Comparison of ENCODE assay signal across 10 cellular contexts in the genomic region with DNA sequence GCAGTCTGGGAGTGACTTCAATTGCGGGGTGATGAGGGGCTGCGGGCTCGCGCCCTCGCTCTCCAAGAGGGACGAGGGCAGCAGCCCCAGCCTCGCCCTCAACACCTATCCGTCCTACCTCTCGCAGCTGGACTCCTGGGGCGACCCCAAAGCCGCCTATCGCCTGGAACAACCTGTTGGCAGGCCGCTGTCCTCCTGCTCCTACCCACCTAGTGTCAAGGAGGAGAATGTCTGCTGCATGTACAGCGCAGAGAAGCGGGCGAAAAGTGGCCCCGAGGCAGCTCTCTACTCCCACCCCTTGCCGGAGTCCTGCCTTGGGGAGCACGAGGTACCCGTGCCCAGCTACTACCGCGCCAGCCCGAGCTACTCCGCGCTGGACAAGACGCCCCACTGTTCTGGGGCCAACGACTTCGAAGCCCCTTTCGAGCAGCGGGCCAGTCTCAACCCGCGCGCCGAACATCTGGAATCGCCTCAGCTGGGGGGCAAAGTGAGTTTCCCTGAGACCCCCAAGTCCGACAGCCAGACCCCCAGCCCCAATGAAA. TPM values are rescaled to one million over a fixed set of nuclear protein-coding genes. Genes with fewer than 3 reads are reported as not detected.
A peak's percentile ranks its signal among the peaks of the same experiment; 100 is the strongest.
DNase-seq lines count a peak whose midpoint lies in the region; ATAC-seq, FAIRE-seq and TF ChIP-seq lines count a peak whose summit lies in the region.
"Had no signal": no experiment of that assay in that cellular context is flagged by ENCODE, and none has a peak within 500 bp of the region (broad histone marks: within the 10 kb centered on the region; RNA-seq: fewer than 3 reads in every experiment).

No MANE protein-coding gene starts in this region.

- H3K36me3 Mint-ChIP-seq in astrocyte (ENCODE audit: low read depth, unreplicated experiment), result no peaks in the 10 kb centered on the region
- peaks cover 5% of the 10 kb centered on the region for H3K36me3 Mint-ChIP-seq in natural killer cell

- H3K4me2 ChIP-seq in astrocyte (ENCODE audit: low read length) (peak overlapping the region; percentile 41), mesendoderm (ENCODE audit: low read length) (no peak overlapping the region)

- peaks cover 27% of the 10 kb centered on the region for H3K9me3 Mint-ChIP-seq in astrocyte (ENCODE audit: unreplicated experiment)
- no peaks in the 10 kb centered on the region for H3K9me3 Mint-ChIP-seq in natural killer cell

- H3K56ac ChIP-seq in mesendoderm (ENCODE audit: low read length), result no peak overlapping the region

- no peak overlapping the region for H3K27ac ChIP-seq in astrocyte (ENCODE audit: low read depth, low read length)
- H3K27ac ChIP-seq in mesendoderm (ENCODE audit: low read depth, low read length), result no peak overlapping the region

- ATAC-seq in natural killer cell (no peak), HG02759 (IDR thresholded peaks at IDR 0.05; ENCODE audit: unreplicated experiment) (no peak)

- FAIRE-seq in astrocyte (lab: Jason Lieb, UNC), result no peak

- no peak overlapping the region for H2BK15ac ChIP-seq in mesendoderm (replicated peaks; ENCODE audit: low read depth)

- H3K4me1 Mint-ChIP-seq in astrocyte (ENCODE audit: low read depth, unreplicated experiment) (no peaks in the 10 kb centered on the region), natural killer cell (peaks cover 28 to 46% of the 10 kb centered on the region in 2 donors)

- H3K79me1 ChIP-seq in mesendoderm (ENCODE audit: low read length), result no peaks in the 10 kb centered on the region

- H4K8ac ChIP-seq in mesendoderm (ENCODE audit: low read depth, low read length), result no peak overlapping the region

- peak overlapping the region; percentile 98 for H3K4me3 ChIP-seq in AG10803 (ENCODE audit: low read length)
- H3K4me3 ChIP-seq in HFF-Myc (replicated peaks; ENCODE audit: low read depth, low read length), result peak overlapping the region; percentile 51
- no peak overlapping the region for H3K4me3 ChIP-seq in astrocyte (ENCODE audit: insufficient read depth, low read depth, low read length)
- no peak overlapping the region for H3K4me3 ChIP-seq in mesendoderm (ENCODE audit: low read length)

- H2BK120ac ChIP-seq in mesendoderm (ENCODE audit: low read depth, low read length), result no peak overlapping the region

- TF ChIP-seq CTCF in AG10803 (conservative IDR thresholded peaks at IDR 0.05; ENCODE audit: low read length) (peak; percentile 16), HFF-Myc (IDR thresholded peaks at IDR 0.05; ENCODE audit: low read depth, low read length, missing control alignments) (no peak), astrocyte (IDR thresholded peaks at IDR 0.05; ENCODE audit: insufficient read depth, low read depth, low read length) (no peak), natural killer cell (IDR thresholded peaks at IDR 0.05) (no peak)

- H3K36me3 ChIP-seq in astrocyte (ENCODE audit: insufficient read depth, low read length) (no peaks in the 10 kb centered on the region), mesendoderm (ENCODE audit: control insufficient read depth, insufficient read depth, low read length) (no peaks in the 10 kb centered on the region)

- H3K27ac Mint-ChIP-seq in astrocyte (ENCODE audit: unreplicated experiment) (no peak overlapping the region), natural killer cell (peak overlapping the region; percentile 63 to 72)

- DNase-seq in AG10803 (ENCODE audit: low read depth) (no peak), HFF-Myc (ENCODE audit: extremely low read depth, low read depth) (no peak), astrocyte (ENCODE audit: low read depth) (no peak), natural killer cell (no peak), islet precursor cell (no peak), mesendoderm (no peak)
- DNase-seq in activated CD4-positive, CD25-positive, alpha-beta regulatory T cell treated with anti-CD3 and anti-CD28 coated beads, Interleukin-2, amount 50 U/mL, for 72 hours, result no peak

- H4K20me1 ChIP-seq in astrocyte (ENCODE audit: insufficient read depth, low read length), result no peaks in the 10 kb centered on the region

- no peaks in the 10 kb centered on the region for H3K79me2 ChIP-seq in astrocyte (ENCODE audit: insufficient read depth, low read length)
- H3K79me2 ChIP-seq in mesendoderm (ENCODE audit: control insufficient read depth, insufficient read depth, low read length), result no peaks in the 10 kb centered on the region

- no peak overlapping the region for H3K4ac ChIP-seq in mesendoderm (ENCODE audit: low read depth, low read length)

- intact Hi-C loops in natural killer cell (cut with micrococcal nuclease), result loop anchor here (10.0 kb wide), 1 partner anchor 191 kb away; no protein-coding TSS in a partner anchor

- H3K4me1 ChIP-seq in astrocyte (ENCODE audit: insufficient read depth, low read length) (no peaks in the 10 kb centered on the region), mesendoderm (ENCODE audit: control insufficient read depth, low read depth, low read length) (no peaks in the 10 kb centered on the region)

- no peak overlapping the region for H2BK5ac ChIP-seq in mesendoderm (ENCODE audit: low read length)

- no peak overlapping the region for H2AK5ac ChIP-seq in mesendoderm (ENCODE audit: low read length)

- no peak overlapping the region for H4K5ac ChIP-seq in mesendoderm (ENCODE audit: low read length)

- H3K27me3 Mint-ChIP-seq in astrocyte (ENCODE audit: low read depth, unreplicated experiment) (peaks cover 85% of the 10 kb centered on the region), natural killer cell (ENCODE audit: low read depth in 2 of 2) (peaks cover 88 to 89% of the 10 kb centered on the region in 2 donors)

- WGBS in mesendoderm (ENCODE audit: extremely low coverage, insufficient coverage, low lambda C conversion rate), result no CpG with 5 or more reads among the region's 36 CpGs

- H3K23ac ChIP-seq in mesendoderm (ENCODE audit: low read length), result no peak overlapping the region

- H3K27me3 ChIP-seq in astrocyte (ENCODE audit: insufficient read depth, low read length) (peaks cover 93% of the 10 kb centered on the region), mesendoderm (ENCODE audit: insufficient read depth, low read length, poor library complexity) (peaks cover 90% of the 10 kb centered on the region)

- no peak overlapping the region for H2AFZ ChIP-seq in astrocyte (ENCODE audit: low read depth, low read length)

- H3K4me3 Mint-ChIP-seq in astrocyte (ENCODE audit: unreplicated experiment) (no peak overlapping the region), natural killer cell (peak overlapping the region; percentile 67)

- no peak overlapping the region for H3K18ac ChIP-seq in mesendoderm (ENCODE audit: low read length)

- H3K9ac ChIP-seq in astrocyte (ENCODE audit: low read length) (no peak overlapping the region), mesendoderm (ENCODE audit: low read length) (no peak overlapping the region)

- H3K9me3 ChIP-seq in astrocyte (ENCODE audit: insufficient read depth, low read depth, low read length), result no peaks in the 10 kb centered on the region

RNA-seq across cellular contexts. Expression of a gene that starts 0.5 kb away (rescaled TPM):
- total RNA-seq in astrocyte (not detected in 2 replicates), natural killer cell (not detected)
- not detected for polyA plus RNA-seq in mesendoderm (2013, experiment 1 of 2)
- not detected for polyA plus RNA-seq in mesendoderm (2013, experiment 2 of 2)
- total RNA-seq: left colon had no signal

RNA-seq across cellular contexts. Expression of a gene that starts 10.7 kb away (rescaled TPM):
- total RNA-seq in astrocyte, result not detected in 2 replicates
- total RNA-seq in natural killer cell, result not detected
- polyA plus RNA-seq in mesendoderm (2013, experiment 1 of 2), result not detected
- not detected for polyA plus RNA-seq in mesendoderm (2013, experiment 2 of 2)
- total RNA-seq: left colon had no signal
- polyA plus RNA-seq: adipose tissue had no signal

RNA-seq across cellular contexts. Expression of a gene that starts 12.5 kb away (rescaled TPM):
- total RNA-seq in astrocyte (not detected in 2 replicates), natural killer cell (not detected)
- polyA plus RNA-seq in mesendoderm (2013, experiment 1 of 2), result not detected
- not detected for polyA plus RNA-seq in mesendoderm (2013, experiment 2 of 2)
- total RNA-seq: left colon had no signal
- polyA plus RNA-seq: adipose tissue had no signal

RNA-seq across cellular contexts. Expression of a gene that starts 14.5 kb away (rescaled TPM):
- total RNA-seq in astrocyte (not detected in 2 replicates), natural killer cell (not detected)
- not detected for polyA plus RNA-seq in mesendoderm (2013, experiment 1 of 2)
- not detected for polyA plus RNA-seq in mesendoderm (2013, experiment 2 of 2)
- total RNA-seq: left colon had no signal

RNA-seq across cellular contexts. Expression of a gene that starts 23.4 kb away (rescaled TPM):
- total RNA-seq in astrocyte, result not detected in 2 replicates
- not detected for total RNA-seq in natural killer cell
- not detected for polyA plus RNA-seq in mesendoderm (2013, experiment 1 of 2)
- polyA plus RNA-seq in mesendoderm (2013, experiment 2 of 2), result not detected
- total RNA-seq: left colon had no signal

Comparison
In these comparisons a context has a peak if more than half of its experiments do, and no peak if none do; other contexts are left out.
1. H3K4me3 ChIP-seq: peak in AG10803 (single experiment) and HFF-Myc (single experiment); none in astrocyte (single experiment) and mesendoderm (single experiment).